ENCODE assay signal across 8 cellular contexts in genomic region chr5:157584628-157585027, GRCh38.
"Had no signal": no experiment of that assay in that cellular context is flagged by ENCODE, and none has a peak within 500 bp of the region (broad histone marks: within the 10 kb centered on the region; RNA-seq: fewer than 3 reads in every experiment).

No MANE protein-coding gene starts in this region.

- DNase-seq: H9, HCEC 1CT, KG1 had no signal

- H3K9me3 Mint-ChIP-seq: GM23338, H9, IgD-negative memory B cell had no signal

- H3K4me3 ChIP-seq: GM23338 had no signal

- H3K4me3 Mint-ChIP-seq: GM23338, H9, IgD-negative memory B cell had no signal

- H3K4me2 ChIP-seq: GM23338 had no signal

- H3K4me1 Mint-ChIP-seq: GM23338 had no signal

- ATAC-seq: GM23338 had no signal

- H2AFZ ChIP-seq: GM23338 had no signal

- FAIRE-seq: H1, H54, HTR-8/SVneo had no signal

- H3K27ac Mint-ChIP-seq: GM23338, H9 had no signal
